Comparison of ENCODE assay signal across 8 cellular contexts in the genomic region with DNA sequence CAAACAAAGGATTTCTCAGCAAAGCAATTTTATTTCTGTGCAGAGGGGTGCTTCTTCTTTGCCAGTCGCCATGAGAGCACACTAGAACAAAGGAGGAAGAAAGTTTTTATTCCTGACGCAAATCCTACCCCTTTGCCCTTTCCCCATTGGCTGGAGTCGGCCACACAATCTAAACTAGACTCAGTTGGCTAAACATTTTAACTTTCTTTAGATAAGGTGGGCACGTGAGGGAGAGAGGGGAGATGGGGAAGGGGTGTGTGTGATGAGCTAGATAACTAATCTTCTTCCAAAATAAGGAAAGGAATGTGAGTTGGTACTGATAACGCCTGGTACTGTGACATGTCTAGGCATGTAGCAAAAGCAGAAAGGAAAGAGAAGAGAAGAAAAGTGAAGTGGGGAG. TPM values are rescaled to one million over a fixed set of nuclear protein-coding genes. Genes with fewer than 3 reads are reported as not detected.
DNase-seq lines count a peak whose midpoint lies in the region; ATAC-seq, FAIRE-seq and TF ChIP-seq lines count a peak whose summit lies in the region.

No MANE protein-coding gene starts in this region.

- no peak overlapping the region for H2AFZ ChIP-seq in H1 (ENCODE audit: low read length)

- no peaks in the 10 kb centered on the region for H3K9me3 ChIP-seq in H1 (ENCODE audit: insufficient read depth in 2 of 2, low read depth in 1 of 2, low read length in 1 of 2)

- no peak overlapping the region for H3K14ac ChIP-seq in H1 (ENCODE audit: insufficient read length)

- no peak for FAIRE-seq in H1 (lab: Jason Lieb, UNC)

- POLR2A ChIA-PET in BJ (lab: Charles Lee) (interaction anchor here (0.7 kb wide), 1 partner anchor 70 kb away, joined by 8 read pairs; no protein-coding TSS in a partner anchor), H1 (lab: Charles Lee; ENCODE audit: partially characterized antibody) (interaction anchor here (1.0 to 1.5 kb wide), 2 partner anchors 11 to 14 kb away, joined by 3 to 8 read pairs; no protein-coding TSS in a partner anchor)
- POLR2A ChIA-PET in naive thymus-derived CD8-positive, alpha-beta T cell (lab: Charles Lee) = interaction anchor here (0.6 to 3.2 kb wide), 7 partner anchors 11 to 1056 kb away, joined by 3 to 24 read pairs (median 5); partner anchors contain the start of gene TAF10

- peak overlapping the region; percentile 92 to 97 (median 94) for H3K4me3 Mint-ChIP-seq in naive thymus-derived CD8-positive, alpha-beta T cell

- H3K27me3 ChIP-seq in BJ (ENCODE audit: control insufficient read depth, insufficient read depth, low read length) (no peaks in the 10 kb centered on the region), H1 (replicated peaks in 1 of 4; ENCODE audit: control insufficient read depth in 3 of 4, extremely low read depth in 1 of 4, insufficient read depth in 3 of 4, low read length in 3 of 4) (no peaks in the 10 kb centered on the region)

- no peak overlapping the region for H4K8ac ChIP-seq in H1 (ENCODE audit: extremely low read depth, insufficient read depth, low read length)

- DNase-seq in BJ (ENCODE audit: low read depth) = no peak
- peak; percentile 24 for DNase-seq in NAMALWA (ENCODE audit: low spot score)
- no peak for DNase-seq in H1 (ENCODE audit: low read depth in 1 of 2, low spot score in 2 of 2)
- DNase-seq in naive thymus-derived CD8-positive, alpha-beta T cell = no peak
- DNase-seq in GM20000 (ENCODE audit: low spot score) = no peak
- no peak for DNase-seq in NCI-H1092 treated with DMSO at 0.1 percent for 48 hours (lab: John Stamatoyannopoulos, UW)
- DNase-seq in putamen (ENCODE audit: low spot score) = no peak
- no peak for DNase-seq in stimulated activated CD4-positive, alpha-beta T cell treated with anti-CD3 and anti-CD28 coated beads, Interleukin-2, amount 100 ng/mL, for 24 hours

- H3K36me3 Mint-ChIP-seq in naive thymus-derived CD8-positive, alpha-beta T cell = peaks cover 5 to 22% (median 20%) of the 10 kb centered on the region in 3 donors

- H3K4me1 Mint-ChIP-seq in naive thymus-derived CD8-positive, alpha-beta T cell = peaks cover 35 to 68% (median 58%) of the 10 kb centered on the region in 4 donors

- peak overlapping the region; percentile 74; the same call in 1 of the 2 replicates for H2BK5ac ChIP-seq in H1 (ENCODE audit: low read depth, low read length)

- H3K4me1 ChIP-seq in H1 (replicated peaks in 1 of 4; ENCODE audit: control insufficient read depth in 3 of 4, insufficient read depth in 4 of 4, low read length in 3 of 4) = peaks cover 0 to 12% (median 2%) of the 10 kb centered on the region in 4 experiments; a peak in 4 of 7 replicates

- no peaks in the 10 kb centered on the region for H3K9me3 Mint-ChIP-seq in naive thymus-derived CD8-positive, alpha-beta T cell

- H3K56ac ChIP-seq in H1 (replicated peaks; ENCODE audit: insufficient read length, low read depth, low read length) = peak overlapping the region; percentile 65

- no peaks in the 10 kb centered on the region for H3K79me1 ChIP-seq in H1 (ENCODE audit: low read depth, low read length)

- no peak; a peak in 1 of 3 replicates for TF ChIP-seq POLR2A in H1 (IDR thresholded peaks at IDR 0.05; ENCODE audit: control extremely low read depth in 1 of 2, low read depth in 2 of 2, low read length in 2 of 2)

- H2BK15ac ChIP-seq in H1 (ENCODE audit: low read length) = no peak overlapping the region

- no peak for TF ChIP-seq RAD21 in H1 (IDR thresholded peaks at IDR 0.05 in 1 of 2, conservative IDR thresholded peaks at IDR 0.05 in 1 of 2; ENCODE audit: low read depth in 2 of 2, low read length in 2 of 2)

- H3K18ac ChIP-seq in H1 (ENCODE audit: extremely low read depth, low read length) = peak overlapping the region; percentile 55; the same call in 1 of the 2 replicates

- peak overlapping the region; percentile 87 for H3K27ac ChIP-seq in H1 (ENCODE audit: low read depth, low read length)

- CTCF ChIA-PET in BJ (lab: Yijun Ruan, JAX) (interaction anchor here (0.9 to 1.1 kb wide), 2 partner anchors 12 to 31 kb away, joined by 3 to 4 read pairs; no protein-coding TSS in a partner anchor), H1 (lab: Charles Lee; ENCODE audit: partially characterized antibody) (interaction anchor here (0.7 to 1.1 kb wide), 2 partner anchors 12 to 90 kb away, joined by 3 read pairs; no protein-coding TSS in a partner anchor)

- no peak overlapping the region for H2AK5ac ChIP-seq in H1 (ENCODE audit: low read depth, low read length)

- H2BK20ac ChIP-seq in H1 (ENCODE audit: low read length) = no peak overlapping the region

- peaks cover 0 to 41% of the 10 kb centered on the region in 2 experiments; a peak in 2 of 4 replicates for H3K79me2 ChIP-seq in H1 (ENCODE audit: control insufficient read depth in 1 of 2, insufficient read depth in 2 of 2, low read length in 2 of 2)

- H3K4me3 ChIP-seq in BJ (ENCODE audit: low read depth, low read length) = peak overlapping the region; percentile 46
- peak overlapping the region; percentile 42 to 62 (median 54) for H3K4me3 ChIP-seq in H1 (ENCODE audit: extremely low read depth in 1 of 4, insufficient read depth in 2 of 4, low read depth in 3 of 4, low read length in 4 of 4)

- H2BK120ac ChIP-seq in H1 (replicated peaks; ENCODE audit: low read depth, low read length) = peak overlapping the region; percentile 45

- no peak overlapping the region for H3K4ac ChIP-seq in H1 (replicated peaks; ENCODE audit: insufficient read length, low read depth, low read length)

- TF ChIP-seq CTCF in BJ (IDR thresholded peaks at IDR 0.05; ENCODE audit: insufficient read depth, low read depth, low read length) (no peak), H1 (IDR thresholded peaks at IDR 0.05; ENCODE audit: control extremely low read depth in 1 of 3, insufficient read depth in 1 of 3, low read depth in 1 of 3, low read length in 3 of 3) (no peak), GM20000 (IDR thresholded peaks at IDR 0.05; ENCODE audit: extremely low read depth, missing control alignments) (no peak)

- peak overlapping the region; percentile 91 to 98 (median 96) for H3K27ac Mint-ChIP-seq in naive thymus-derived CD8-positive, alpha-beta T cell

- H3K36me3 ChIP-seq in BJ (ENCODE audit: control insufficient read depth, insufficient read depth, low read length) (no peaks in the 10 kb centered on the region; the same call in 1 of the 2 replicates), H1 (ENCODE audit: control insufficient read depth in 2 of 4, insufficient read depth in 4 of 4, low read length in 3 of 4) (peaks cover 0 to 6% (median 2%) of the 10 kb centered on the region in 4 experiments; a peak in 5 of 8 replicates)

- no peak for TF ChIP-seq EP300 in H1 (IDR thresholded peaks at IDR 0.05; ENCODE audit: borderline replicate concordance in 1 of 2, low read depth in 2 of 2, low read length in 2 of 2)

- peaks cover 5% of the 10 kb centered on the region; the same call in 1 of the 2 replicates for H3K23me2 ChIP-seq in H1 (ENCODE audit: low read depth, low read length)

- peak overlapping the region; percentile 20 for H4K5ac ChIP-seq in H1 (ENCODE audit: insufficient read length, low read depth, low read length)

- peak overlapping the region; percentile 57 to 90 (median 78) for H3K9ac ChIP-seq in H1 (replicated peaks in 1 of 4; ENCODE audit: extremely low read depth in 1 of 4, low read depth in 3 of 4, low read length in 3 of 4)

- peak overlapping the region; percentile 70 to 87 for H3K4me2 ChIP-seq in H1 (ENCODE audit: insufficient read depth in 1 of 2, low read depth in 2 of 2, low read length in 2 of 2)

- H3K23ac ChIP-seq in H1 (ENCODE audit: insufficient read length) = no peak overlapping the region

- 37% methylated on average over 5 of the region's 5 CpGs; no CpG with 5 or more reads in 1 of the 2 experiments for WGBS in H1 (ENCODE audit: extremely low coverage in 1 of 2, insufficient coverage in 1 of 2, insufficient read length in 1 of 2, insufficient replicate concordance in 2 of 2, low coverage in 1 of 2, low lambda C conversion rate in 2 of 2, missing lambda C conversion rate in 1 of 2), 2 experiments

- peak in 1 of 2 donors; percentile 4 for ATAC-seq in naive thymus-derived CD8-positive, alpha-beta T cell

- H2BK12ac ChIP-seq in H1 (ENCODE audit: low read depth, low read length) = peak overlapping the region; percentile 45; the same call in 1 of the 2 replicates

- H4K91ac ChIP-seq in H1 (replicated peaks; ENCODE audit: insufficient read length, low read length) = no peak overlapping the region

- H4K20me1 ChIP-seq in H1 (replicated peaks in 1 of 2; ENCODE audit: control insufficient read depth in 1 of 2, insufficient read depth in 2 of 2, low read length in 2 of 2) = no peaks in the 10 kb centered on the region

- H3K27me3 Mint-ChIP-seq in naive thymus-derived CD8-positive, alpha-beta T cell = no peaks in the 10 kb centered on the region

RNA-seq across cellular contexts. Expression of gene TRIM22, which starts 0.6 kb away (rescaled TPM):
- polyA plus RNA-seq in BJ (2011; rRNA removed) = 58.2 and 74.9 TPM in 2 replicates
- 22.2 and 27.3 TPM in 2 replicates for polyA minus RNA-seq in BJ (2011; rRNA and poly(A)+ RNA removed)
- total RNA-seq in H1 (2021; fragmentation: NEBNext Ultra II Directional; extraction: Animal tissue kit (Norgen Biotek cat#: 25700)) = 56.0 and 57.4 TPM in 2 replicates
- 42.9 and 82.7 TPM in 2 replicates for polyA plus RNA-seq in H1 (2011; rRNA removed)
- polyA plus RNA-seq in H1 (2011; cell fraction: cytosol; rRNA removed) = 71.8 TPM
- polyA plus RNA-seq in H1 (2011; cell fraction: nucleus; rRNA removed) = 42.6 TPM
- polyA plus RNA-seq in H1 (2012, experiment 1 of 2) = 97.7 to 129 TPM (median 106 TPM) in 4 replicates
- 4.4 TPM for polyA plus RNA-seq in H1 (2012, experiment 2 of 2)
- 36.7 TPM for polyA plus RNA-seq in H1 (2013, experiment 1 of 2)
- polyA plus RNA-seq in H1 (2013, experiment 2 of 2) = 34.4 TPM
- polyA minus RNA-seq in H1 (2011; rRNA and poly(A)+ RNA removed) = 57.1 and 121 TPM in 2 replicates
- polyA minus RNA-seq in H1 (2011; cell fraction: cytosol; rRNA and poly(A)+ RNA removed) = 32.9 TPM
- 78.5 TPM for polyA minus RNA-seq in H1 (2011; cell fraction: nucleus; rRNA and poly(A)+ RNA removed)
- total RNA-seq in naive thymus-derived CD8-positive, alpha-beta T cell = 100 to 1,000 TPM; 242 to 243 TPM
- 100 to 1,000 TPM; 108 to 143 (median 114) TPM for polyA plus RNA-seq in naive thymus-derived CD8-positive, alpha-beta T cell

RNA-seq across cellular contexts. Expression of gene TRIM5, which starts 5.3 kb away (rescaled TPM):
- polyA plus RNA-seq in BJ (2011; rRNA removed) = 19.1 and 21.2 TPM in 2 replicates
- polyA minus RNA-seq in BJ (2011; rRNA and poly(A)+ RNA removed) = 14.6 and 20.3 TPM in 2 replicates
- 33.3 and 35.5 TPM in 2 replicates for total RNA-seq in H1 (2021; fragmentation: NEBNext Ultra II Directional; extraction: Animal tissue kit (Norgen Biotek cat#: 25700))
- polyA plus RNA-seq in H1 (2011; rRNA removed) = 14.5 and 23.5 TPM in 2 replicates
- polyA plus RNA-seq in H1 (2011; cell fraction: cytosol; rRNA removed) = 19.5 TPM
- 11.4 TPM for polyA plus RNA-seq in H1 (2011; cell fraction: nucleus; rRNA removed)
- 21.7 to 30.2 TPM (median 24.1 TPM) in 4 replicates for polyA plus RNA-seq in H1 (2012, experiment 1 of 2)
- 3.6 TPM for polyA plus RNA-seq in H1 (2012, experiment 2 of 2)
- 26.2 TPM for polyA plus RNA-seq in H1 (2013, experiment 1 of 2)
- polyA plus RNA-seq in H1 (2013, experiment 2 of 2) = 25.7 TPM
- 31.8 and 49.7 TPM in 2 replicates for polyA minus RNA-seq in H1 (2011; rRNA and poly(A)+ RNA removed)
- 14.3 TPM for polyA minus RNA-seq in H1 (2011; cell fraction: cytosol; rRNA and poly(A)+ RNA removed)
- 16.3 TPM for polyA minus RNA-seq in H1 (2011; cell fraction: nucleus; rRNA and poly(A)+ RNA removed)
- total RNA-seq in naive thymus-derived CD8-positive, alpha-beta T cell = 10 to 100 TPM; 39.4 to 41.8 TPM
- polyA plus RNA-seq in naive thymus-derived CD8-positive, alpha-beta T cell = 10 to 100 TPM in 1 of 3 donors, 1 to 10 TPM in 2; 9.6 to 10.4 (median 9.9) TPM

RNA-seq across cellular contexts. Expression of gene OR56B1, which starts 46.0 kb away (rescaled TPM):
- polyA plus RNA-seq in BJ (2011; rRNA removed) (not detected in 2 replicates), H1 (2011; rRNA removed) (0.08 and 0.20 TPM in 2 replicates)
- not detected in 2 replicates for polyA minus RNA-seq in BJ (2011; rRNA and poly(A)+ RNA removed)
- total RNA-seq in H1 (2021; fragmentation: NEBNext Ultra II Directional; extraction: Animal tissue kit (Norgen Biotek cat#: 25700)) = not detected in 2 replicates
- 0.14 TPM for polyA plus RNA-seq in H1 (2011; cell fraction: cytosol; rRNA removed)
- 0.57 TPM for polyA plus RNA-seq in H1 (2011; cell fraction: nucleus; rRNA removed)
- 0.08 TPM in 2 of 4 replicates, not detected in the others for polyA plus RNA-seq in H1 (2012, experiment 1 of 2)
- polyA plus RNA-seq in H1 (2012, experiment 2 of 2) = not detected
- 0.08 TPM for polyA plus RNA-seq in H1 (2013, experiment 1 of 2)
- polyA plus RNA-seq in H1 (2013, experiment 2 of 2) = not detected
- polyA minus RNA-seq in H1 (2011; rRNA and poly(A)+ RNA removed) = 1.1 and 1.5 TPM in 2 replicates
- not detected for polyA minus RNA-seq in H1 (2011; cell fraction: cytosol; rRNA and poly(A)+ RNA removed)
- polyA minus RNA-seq in H1 (2011; cell fraction: nucleus; rRNA and poly(A)+ RNA removed) = 3.6 TPM
- under 1 TPM; 0.36 to 0.42 TPM for total RNA-seq in naive thymus-derived CD8-positive, alpha-beta T cell
- polyA plus RNA-seq in naive thymus-derived CD8-positive, alpha-beta T cell = not detected
